Comparison of ENCODE assay signal across 15 cellular contexts in genomic region chr3:149466192-149466591, GRCh38. TPM values are rescaled to one million over a fixed set of nuclear protein-coding genes. Genes with fewer than 3 reads are reported as not detected.
DNase-seq lines count a peak whose midpoint lies in the region; FAIRE-seq and TF ChIP-seq lines count a peak whose summit lies in the region.
"Had no signal": no experiment of that assay in that cellular context is flagged by ENCODE, and none has a peak within 500 bp of the region (broad histone marks: within the 10 kb centered on the region; RNA-seq: fewer than 3 reads in every experiment).

No MANE protein-coding gene starts in this region.

- peak overlapping the region; percentile 46 for H3K9ac ChIP-seq in astrocyte (ENCODE audit: low read length)
- no peak overlapping the region for H3K9ac ChIP-seq in skeletal muscle tissue (ENCODE audit: low read depth in 1 of 3, low read length in 3 of 3)

- peak overlapping the region; percentile 71 for H2AFZ ChIP-seq in astrocyte (ENCODE audit: low read depth, low read length)

- H3K27ac ChIP-seq in astrocyte (ENCODE audit: low read depth, low read length) (peak overlapping the region; percentile 79), right atrium auricular region (peak overlapping the region; percentile 22 to 70), skeletal muscle tissue (ENCODE audit: low read depth, low read length) (peak overlapping the region; percentile 13)

- DNase-seq in H7 (peak; percentile 55), astrocyte (ENCODE audit: low read depth) (peak; percentile 94), right atrium auricular region (ENCODE audit: low spot score) (no peak), retina (no peak), epidermal melanocyte (ENCODE audit: insufficient read length, low spot score) (no peak), DMS153 (lab: John Stamatoyannopoulos, UW) (no peak)
- DNase-seq in activated T-cell treated with anti-CD3 and anti-CD28 coated beads, Interleukin-2, amount 50 U/mL, for 24 hours, result no peak
- DNase-seq: activated CD4-positive, CD25-positive, alpha-beta regulatory T cell treated with anti-CD3 and anti-CD28 coated beads, Interleukin-2, amount 50 U/mL, for 72 hours; activated effector memory CD4-positive, alpha-beta T cell treated with Interleukin-2 at 50 U/mL for 16 hours; DMS53; NCI-H1694 treated with DMSO at 0.1 percent for 48 hours; stimulated activated naive CD4-positive, alpha-beta T cell had no signal

- H4K20me1 ChIP-seq in astrocyte (ENCODE audit: insufficient read depth, low read length), result no peaks in the 10 kb centered on the region

- H3K4me3 ChIP-seq in H7 (ENCODE audit: insufficient read depth, low read depth, low read length) (no peak overlapping the region), astrocyte (ENCODE audit: insufficient read depth, low read depth, low read length) (no peak overlapping the region), right atrium auricular region (no peak overlapping the region), skeletal muscle tissue (ENCODE audit: low read length in 3 of 3) (no peak overlapping the region)

- H3K4me1 ChIP-seq in astrocyte (ENCODE audit: insufficient read depth, low read length) (peaks cover 26% of the 10 kb centered on the region), right atrium auricular region (peaks cover 0 to 11% of the 10 kb centered on the region in 2 donors), skeletal muscle tissue (ENCODE audit: control insufficient read depth in 3 of 3, insufficient read depth in 3 of 3, low read length in 3 of 3) (peaks cover 0 to 6% (median 4%) of the 10 kb centered on the region in 3 donors)

- peak; percentile 87 for FAIRE-seq in astrocyte (lab: Jason Lieb, UNC)
- FAIRE-seq: endometrium had no signal

- TF ChIP-seq CTCF in astrocyte (IDR thresholded peaks at IDR 0.05; ENCODE audit: insufficient read depth, low read depth, low read length) (no peak), right atrium auricular region (IDR thresholded peaks at IDR 0.05) (no peak)

- H3K36me3 ChIP-seq in H7 (replicated peaks; ENCODE audit: control insufficient read depth, insufficient read depth, low read length), result no peaks in the 10 kb centered on the region
- H3K36me3 ChIP-seq in astrocyte (ENCODE audit: insufficient read depth, low read length), result no peaks in the 10 kb centered on the region
- H3K36me3 ChIP-seq in right atrium auricular region, result no peaks in the 10 kb centered on the region
- H3K36me3 ChIP-seq in skeletal muscle tissue (ENCODE audit: control insufficient read depth in 3 of 3, insufficient read depth in 3 of 3, low read length in 3 of 3), result no peaks in the 10 kb centered on the region

- peaks cover 8% of the 10 kb centered on the region for H3K36me3 Mint-ChIP-seq in astrocyte (ENCODE audit: low read depth, unreplicated experiment)
- H3K36me3 Mint-ChIP-seq in activated T-cell treated with anti-CD3 and anti-CD28 coated beads, Interleukin-2, amount 50 U/mL, for 24 hours (ENCODE audit: low read depth), result no peaks in the 10 kb centered on the region

- H3K27me3 Mint-ChIP-seq in astrocyte (ENCODE audit: low read depth, unreplicated experiment), result no peaks in the 10 kb centered on the region
- H3K27me3 Mint-ChIP-seq in activated T-cell treated with anti-CD3 and anti-CD28 coated beads, Interleukin-2, amount 50 U/mL, for 24 hours, result peaks cover 11% of the 10 kb centered on the region

- H3K4me3 Mint-ChIP-seq in astrocyte (ENCODE audit: unreplicated experiment), result peak overlapping the region; percentile 65
- no peak overlapping the region for H3K4me3 Mint-ChIP-seq in activated T-cell treated with anti-CD3 and anti-CD28 coated beads, Interleukin-2, amount 50 U/mL, for 24 hours

- peak overlapping the region; percentile 55 for H3K4me2 ChIP-seq in astrocyte (ENCODE audit: low read length)

- no peaks in the 10 kb centered on the region for H3K79me2 ChIP-seq in astrocyte (ENCODE audit: insufficient read depth, low read length)

- H3K4me1 Mint-ChIP-seq in astrocyte (ENCODE audit: low read depth, unreplicated experiment), result peaks cover 44% of the 10 kb centered on the region
- no peaks in the 10 kb centered on the region for H3K4me1 Mint-ChIP-seq in activated T-cell treated with anti-CD3 and anti-CD28 coated beads, Interleukin-2, amount 50 U/mL, for 24 hours (ENCODE audit: low read depth)

- H3K9me3 ChIP-seq in astrocyte (ENCODE audit: insufficient read depth, low read depth, low read length), result no peaks in the 10 kb centered on the region
- H3K9me3 ChIP-seq in right atrium auricular region, result no peaks in the 10 kb centered on the region
- no peaks in the 10 kb centered on the region for H3K9me3 ChIP-seq in skeletal muscle tissue (ENCODE audit: control insufficient read depth in 3 of 3, low read length in 3 of 3)

- H3K9me3 Mint-ChIP-seq in astrocyte (ENCODE audit: unreplicated experiment), result peaks cover 9% of the 10 kb centered on the region
- no peaks in the 10 kb centered on the region for H3K9me3 Mint-ChIP-seq in activated T-cell treated with anti-CD3 and anti-CD28 coated beads, Interleukin-2, amount 50 U/mL, for 24 hours

- H3K27me3 ChIP-seq in H7 (ENCODE audit: control insufficient read depth, insufficient read depth, low read length) (no peaks in the 10 kb centered on the region), astrocyte (ENCODE audit: insufficient read depth, low read length) (no peaks in the 10 kb centered on the region), right atrium auricular region (no peaks in the 10 kb centered on the region), skeletal muscle tissue (ENCODE audit: control insufficient read depth in 3 of 3, insufficient read depth in 3 of 3, low read length in 3 of 3) (no peaks in the 10 kb centered on the region)

- H3K27ac Mint-ChIP-seq in astrocyte (ENCODE audit: unreplicated experiment), result peak overlapping the region; percentile 96
- H3K27ac Mint-ChIP-seq in activated T-cell treated with anti-CD3 and anti-CD28 coated beads, Interleukin-2, amount 50 U/mL, for 24 hours, result no peak overlapping the region

RNA-seq across cellular contexts. Expression of gene TM4SF4, which starts 8.3 kb away (rescaled TPM):
- not detected in 2 replicates for total RNA-seq in H7 (2014; rRNA removed; shearing (Covaris generic))
- total RNA-seq in astrocyte (not detected in 2 replicates), right atrium auricular region (not detected), skeletal muscle tissue (not detected)
- total RNA-seq: lung microvascular endothelial cell had no signal

Comparison
In these comparisons a context has a peak if more than half of its experiments do, and no peak if none do; other contexts are left out.
1. DNase-seq: peak in H7 (single experiment) and astrocyte (single experiment); none in right atrium auricular region (single experiment), activated T-cell treated with anti-CD3 and anti-CD28 coated beads, Interleukin-2, amount 50 U/mL, for 24 hours (single experiment), retina (single experiment), epidermal melanocyte (single experiment) and DMS153 (single experiment).
2. H3K27ac ChIP-seq: peak in every context shown above with its lines; median percentile 79 in astrocyte; 46 in right atrium auricular region; 13 in skeletal muscle tissue.